17 cellular contexts compared by ENCODE assay signal in the genomic region with DNA sequence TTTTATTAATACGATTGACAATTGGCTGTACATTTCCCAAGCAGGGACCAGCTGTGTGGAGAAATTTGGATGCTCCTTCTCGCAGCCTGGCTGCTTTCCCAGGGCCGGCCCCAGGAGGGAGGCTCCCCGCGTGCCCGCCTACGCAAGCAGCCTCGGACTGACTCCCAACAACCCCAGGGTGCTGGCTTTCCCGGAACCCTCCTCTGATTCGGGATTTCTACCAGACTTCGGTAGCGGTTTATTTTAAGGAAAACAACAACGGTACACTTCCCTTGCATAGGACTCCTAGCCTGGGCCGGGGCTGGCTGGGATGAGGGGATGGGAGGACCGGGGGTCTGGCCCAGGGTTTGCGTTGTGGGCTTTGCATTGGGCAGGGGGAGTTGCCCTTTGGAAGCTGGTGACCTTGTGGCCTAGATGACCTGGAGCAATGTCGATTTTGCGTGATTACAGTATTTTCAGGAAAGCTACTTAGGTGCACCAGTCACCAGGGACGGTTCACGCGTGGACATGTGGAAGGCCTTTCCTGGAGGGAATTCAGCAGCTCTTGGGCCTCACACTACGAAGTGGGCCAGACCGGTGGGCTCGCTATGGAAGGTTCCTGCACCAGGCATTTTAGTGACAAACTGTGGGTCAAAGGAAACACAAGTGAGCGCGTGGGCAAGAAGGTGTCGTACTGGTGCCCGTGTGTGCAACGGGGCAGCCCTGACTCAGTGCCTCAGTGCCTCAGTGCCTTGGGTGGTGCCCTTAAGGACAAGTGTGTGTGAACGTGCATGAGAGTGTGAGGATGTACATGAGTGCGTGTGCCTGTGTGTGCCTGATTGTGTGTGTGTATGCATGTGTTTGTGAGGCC. TPM values are rescaled to one million over a fixed set of nuclear protein-coding genes. Genes with fewer than 3 reads are reported as not detected.
DNase-seq lines count a peak whose midpoint lies in the region; ATAC-seq and TF ChIP-seq lines count a peak whose summit lies in the region.
"Had no signal": no experiment of that assay in that cellular context is flagged by ENCODE, and none has a peak within 500 bp of the region (broad histone marks: within the 10 kb centered on the region; RNA-seq: fewer than 3 reads in every experiment).

No MANE protein-coding gene starts in this region.

- no peaks in the 10 kb centered on the region for H3K9me3 Mint-ChIP-seq in activated naive CD4-positive, alpha-beta T cell treated with anti-CD3 and anti-CD28 coated beads, Interleukin-2, amount 50 U/mL, for 72 hours

- no peak overlapping the region for H2AFZ ChIP-seq in osteoblast (ENCODE audit: low read length)

- H3K36me3 ChIP-seq in adrenal gland (replicated peaks in 1 of 2) (no peaks in the 10 kb centered on the region), left ventricle myocardium inferior (no peaks in the 10 kb centered on the region), osteoblast (ENCODE audit: insufficient read depth, low read length) (no peaks in the 10 kb centered on the region)
- H3K36me3 ChIP-seq: brain microvascular endothelial cell, prostate gland had no signal

- peaks cover 9% of the 10 kb centered on the region for H3K27me3 ChIP-seq in adrenal gland
- H3K27me3 ChIP-seq in left ventricle myocardium inferior (ENCODE audit: low read depth), result peaks cover 11% of the 10 kb centered on the region
- H3K27me3 ChIP-seq in osteoblast (ENCODE audit: insufficient read depth, low read length), result no peaks in the 10 kb centered on the region
- H3K27me3 ChIP-seq: brain microvascular endothelial cell had no signal

- H3K27ac Mint-ChIP-seq in activated naive CD4-positive, alpha-beta T cell treated with anti-CD3 and anti-CD28 coated beads, Interleukin-2, amount 50 U/mL, for 72 hours, result no peak overlapping the region

- H3K4me1 ChIP-seq in adrenal gland (replicated peaks in 1 of 2) (no peaks in the 10 kb centered on the region), left ventricle myocardium inferior (peaks cover 44% of the 10 kb centered on the region), osteoblast (ENCODE audit: insufficient read depth, low read length) (no peaks in the 10 kb centered on the region)
- H3K4me1 ChIP-seq: foreskin keratinocyte, prostate gland had no signal

- TF ChIP-seq CTCF in adrenal gland (IDR thresholded peaks at IDR 0.05) (no peak), left ventricle myocardium inferior (IDR thresholded peaks at IDR 0.05; ENCODE audit: borderline replicate concordance) (no peak), osteoblast (IDR thresholded peaks at IDR 0.05; ENCODE audit: extremely low read depth, low read depth, low read length) (no peak)

- H4K20me1 ChIP-seq in osteoblast (ENCODE audit: insufficient read depth, low read length), result no peaks in the 10 kb centered on the region

- H3K4me3 ChIP-seq in adrenal gland (no peak overlapping the region), left ventricle myocardium inferior (peak overlapping the region; percentile 17), osteoblast (ENCODE audit: insufficient read depth, low read length) (no peak overlapping the region)
- H3K4me3 ChIP-seq: prostate gland had no signal

- H3K36me3 Mint-ChIP-seq in activated naive CD4-positive, alpha-beta T cell treated with anti-CD3 and anti-CD28 coated beads, Interleukin-2, amount 50 U/mL, for 72 hours, result no peaks in the 10 kb centered on the region

- no peak for ATAC-seq in GM21390 (IDR thresholded peaks at IDR 0.05; ENCODE audit: unreplicated experiment)
- ATAC-seq in activated naive CD4-positive, alpha-beta T cell treated with anti-CD3 and anti-CD28 coated beads, Interleukin-2, amount 50 U/mL, for 72 hours, result no peak
- no peak for ATAC-seq in GM21526 (IDR thresholded peaks at IDR 0.05; ENCODE audit: low FRiP score, unreplicated experiment)
- ATAC-seq: foreskin keratinocyte had no signal

- intact Hi-C loops in adrenal gland (cut with DNase I), result no loop called here
- intact Hi-C loops in left ventricle myocardium inferior (cut with micrococcal nuclease), result no loop called here

- WGBS in adrenal gland, 4 donors, result 73 to 85% (median 79%) methylated on average over 30 to 31 of the region's 31 CpGs

- TF ChIP-seq POLR2A in adrenal gland (IDR thresholded peaks at IDR 0.05), result no peak

- no peaks in the 10 kb centered on the region for H3K79me2 ChIP-seq in osteoblast (ENCODE audit: insufficient read depth, low read length)

- H3K27ac ChIP-seq in adrenal gland (peak overlapping the region in 1 of 5 donors; percentile 64), left ventricle myocardium inferior (replicated peaks) (peak overlapping the region; percentile 62), osteoblast (ENCODE audit: low read depth, low read length) (no peak overlapping the region)
- H3K27ac ChIP-seq: brain microvascular endothelial cell, foreskin keratinocyte, prostate gland had no signal

- no peak overlapping the region for H3K4me2 ChIP-seq in osteoblast (ENCODE audit: insufficient read depth, low read length)

- peak; percentile 78 for DNase-seq in AG20443 (ENCODE audit: low spot score)
- peak in 6 of 7 donors; percentile 28 to 70 (median 37) for DNase-seq in adrenal gland
- DNase-seq in left ventricle myocardium inferior, result peak; percentile 74
- DNase-seq in osteoblast (ENCODE audit: insufficient read length, low spot score, missing footprints), result peak; percentile 75
- DNase-seq in NCI-H526 (lab: John Stamatoyannopoulos, UW), result no peak
- DNase-seq in activated naive CD4-positive, alpha-beta T cell treated with anti-CD3 and anti-CD28 coated beads, Interleukin-2, amount 50 U/mL, for 72 hours (ENCODE audit: low spot score in 2 of 2), result no peak
- DNase-seq: ACHN; activated CD4-positive, CD25-positive, alpha-beta regulatory T cell; brain microvascular endothelial cell; Calu3; effector CD8-positive, alpha-beta T cell; foreskin keratinocyte; NCI-H2029 had no signal

- H3K9me3 ChIP-seq in adrenal gland (replicated peaks in 1 of 3) (no peaks in the 10 kb centered on the region), left ventricle myocardium inferior (replicated peaks) (peaks cover 8% of the 10 kb centered on the region), osteoblast (ENCODE audit: low read depth, low read length) (no peaks in the 10 kb centered on the region)
- H3K9me3 ChIP-seq: prostate gland had no signal

RNA-seq across cellular contexts. Expression of a gene that starts 20.7 kb away (rescaled TPM):
- total RNA-seq in adrenal gland (1 to 10 TPM in 3 of 8 donors, under 1 TPM in 5; 0.17 to 3.6 (median 0.71) TPM), left ventricle myocardium inferior (4.3 TPM), osteoblast (not detected in 2 replicates)
- 1 to 10 TPM in 1 of 3 donors, under 1 TPM in 2; 0.57 to 1.8 (median 0.80) TPM for polyA plus RNA-seq in adrenal gland
- not detected for total RNA-seq in activated naive CD4-positive, alpha-beta T cell treated with anti-CD3 and anti-CD28 coated beads, Interleukin-2, amount 50 U/mL, for 72 hours
- total RNA-seq: M059J had no signal

Comparison
In these comparisons a context has a peak if more than half of its experiments do, and no peak if none do; other contexts are left out.
1. DNase-seq: peak in AG20443 (single experiment), adrenal gland (6 of 7), left ventricle myocardium inferior (single experiment) and osteoblast (single experiment); none in NCI-H526 (0 of 2) and activated naive CD4-positive, alpha-beta T cell treated with anti-CD3 and anti-CD28 coated beads, Interleukin-2, amount 50 U/mL, for 72 hours (0 of 2).